In genomic region chr10:99740933-99741559, GRCh38 we compare ENCODE assay signal across 16 cellular contexts. TPM values are rescaled to one million over a fixed set of nuclear protein-coding genes. Genes with fewer than 3 reads are reported as not detected.
A peak's percentile ranks its signal among the peaks of the same experiment; 100 is the strongest.
DNase-seq lines count a peak whose midpoint lies in the region; ATAC-seq and TF ChIP-seq lines count a peak whose summit lies in the region.
"Had no signal": no experiment of that assay in that cellular context is flagged by ENCODE, and none has a peak within 500 bp of the region (broad histone marks: within the 10 kb centered on the region; RNA-seq: fewer than 3 reads in every experiment).

No MANE protein-coding gene starts in this region.

- peaks cover 6% of the 10 kb centered on the region for H3K9me3 ChIP-seq in IMR-90 (ENCODE audit: control insufficient read depth, insufficient read depth, low read length)
- no peaks in the 10 kb centered on the region for H3K9me3 ChIP-seq in osteoblast (ENCODE audit: low read depth, low read length)
- peaks cover 13% of the 10 kb centered on the region for H3K9me3 ChIP-seq in mucosa of descending colon

- H2AFZ ChIP-seq in ACC112 (ENCODE audit: low read length, unreplicated experiment) (no peak overlapping the region), IMR-90 (replicated peaks; ENCODE audit: low read length, poor library complexity) (no peak overlapping the region), osteoblast (ENCODE audit: low read length) (no peak overlapping the region)

- H4K91ac ChIP-seq in IMR-90 (ENCODE audit: insufficient read depth, low read depth, low read length), result no peak overlapping the region

- no peak overlapping the region for H3K23ac ChIP-seq in IMR-90 (ENCODE audit: low read depth, low read length)

- H3K27ac ChIP-seq in ACC112 (ENCODE audit: low read depth, low read length) (peak overlapping the region; percentile 60), IMR-90 (ENCODE audit: insufficient read depth, low read length) (no peak overlapping the region), osteoblast (ENCODE audit: low read depth, low read length) (peak overlapping the region; percentile 81)

- no peak overlapping the region for H3K9ac ChIP-seq in IMR-90 (ENCODE audit: low read depth, low read length)

- WGBS in IMR-90 (ENCODE audit: extremely low coverage in 2 of 2, insufficient read length in 1 of 2), 2 experiments, result no CpG with 5 or more reads among the region's 3 CpGs

- H3K4me3 ChIP-seq in ACC112 (ENCODE audit: low read depth, low read length), result no peak overlapping the region
- no peak overlapping the region for H3K4me3 ChIP-seq in IMR-90 (ENCODE audit: insufficient read depth, low read depth, low read length)
- no peak overlapping the region for H3K4me3 ChIP-seq in epithelial cell of esophagus (ENCODE audit: low read length)
- no peak overlapping the region for H3K4me3 ChIP-seq in osteoblast (ENCODE audit: insufficient read depth, low read length)
- no peak overlapping the region for H3K4me3 ChIP-seq in mucosa of descending colon

- H3K9me1 ChIP-seq in IMR-90 (ENCODE audit: insufficient read depth, low read length), result 0 out of 2 replicates have a peak, but pooled peaks cover 5% of the 10 kb centered on the region

- no peaks in the 10 kb centered on the region for H3K27me3 ChIP-seq in ACC112 (ENCODE audit: insufficient read depth, low read length)
- no peaks in the 10 kb centered on the region for H3K27me3 ChIP-seq in IMR-90 (ENCODE audit: control insufficient read depth, insufficient read depth, low read length)
- H3K27me3 ChIP-seq in osteoblast (ENCODE audit: insufficient read depth, low read length), result no peaks in the 10 kb centered on the region

- no peak overlapping the region for H2AK5ac ChIP-seq in IMR-90 (ENCODE audit: low read depth, low read length)

- TF ChIP-seq RAD21 in IMR-90 (IDR thresholded peaks at IDR 0.05; ENCODE audit: low read length), result no peak

- intact Hi-C loops in IMR-90 (cut with micrococcal nuclease) (no loop called here), mucosa of descending colon (cut with DNase I, micrococcal nuclease) (no loop called here), cardiac septum (cut with DNase I) (no loop called here)

- CTCF ChIA-PET in IMR-90 (lab: Yijun Ruan, JAX), result interaction anchor here (0.7 to 1.1 kb wide), 2 partner anchors 12 to 104 kb away, joined by 3 to 5 read pairs; no protein-coding TSS in a partner anchor

- H3K56ac ChIP-seq in IMR-90 (ENCODE audit: extremely low read depth, insufficient read depth, low read length), result no peak overlapping the region

- dilution Hi-C loops in IMR-90 (cut with HindIII; ENCODE audit: low sequenced_read_pairs, unreplicated experiment), result no loop called here

- H3K4me2 ChIP-seq in IMR-90 (ENCODE audit: low read depth, low read length) (no peak overlapping the region), osteoblast (ENCODE audit: insufficient read depth, low read length) (no peak overlapping the region)

- no peak overlapping the region for H3K14ac ChIP-seq in IMR-90 (replicated peaks; ENCODE audit: low read depth, low read length)

- no peak for ATAC-seq in IMR-90 (ENCODE audit: low read depth)
- ATAC-seq in mucosa of descending colon, result no peak
- no peak for ATAC-seq in HG02884 (IDR thresholded peaks at IDR 0.05; ENCODE audit: unreplicated experiment)

- no TSS peak for BruUV-seq in IMR-90 (replicated peaks; lab: Mats Ljungman, UMichigan)

- H4K20me1 ChIP-seq in IMR-90 (ENCODE audit: insufficient read depth, low read length) (no peaks in the 10 kb centered on the region), osteoblast (ENCODE audit: insufficient read depth, low read length) (no peaks in the 10 kb centered on the region)

- H3K79me2 ChIP-seq in ACC112 (ENCODE audit: control insufficient read depth, insufficient read depth, low read length, unreplicated experiment), result peaks cover 12% of the 10 kb centered on the region
- no peaks in the 10 kb centered on the region for H3K79me2 ChIP-seq in osteoblast (ENCODE audit: insufficient read depth, low read length)

- H2BK5ac ChIP-seq in IMR-90 (ENCODE audit: low read depth, low read length, poor library complexity, severe bottlenecking), result peak overlapping the region; percentile 70

- H3K79me1 ChIP-seq in IMR-90 (ENCODE audit: low read depth in 1 of 2, low read length in 2 of 2), result peaks cover 8 to 21% of the 10 kb centered on the region in 2 experiments

- POLR2A ChIA-PET in IMR-90 (lab: Charles Lee; ENCODE audit: unreplicated experiment), result interaction anchor here (1.2 kb wide), 1 partner anchor 9 kb away, joined by 3 read pairs; the partner anchor contains the start of gene CUTC

- H2BK120ac ChIP-seq in IMR-90 (ENCODE audit: low read depth, low read length), result no peak overlapping the region

- H3K4me1 ChIP-seq in ACC112 (ENCODE audit: control insufficient read depth, insufficient read depth, low read length, unreplicated experiment) (peaks cover 28% of the 10 kb centered on the region), IMR-90 (ENCODE audit: control insufficient read depth, insufficient read depth, low read length) (peaks cover 8% of the 10 kb centered on the region), osteoblast (ENCODE audit: insufficient read depth, low read length) (peaks cover 28% of the 10 kb centered on the region), mucosa of descending colon (ENCODE audit: low read depth) (no peaks in the 10 kb centered on the region)

- TF ChIP-seq CTCF in IMR-90 (conservative IDR thresholded peaks at IDR 0.05; ENCODE audit: low read depth, low read length) (no peak), epithelial cell of esophagus (IDR thresholded peaks at IDR 0.05; ENCODE audit: insufficient read depth, low read depth, low read length, missing control alignments) (no peak), osteoblast (IDR thresholded peaks at IDR 0.05; ENCODE audit: extremely low read depth, low read depth, low read length) (no peak), mucosa of descending colon (IDR thresholded peaks at IDR 0.05) (no peak)

- DNase-seq in IMR-90 (no peak), epithelial cell of esophagus (ENCODE audit: low read depth) (peak; percentile 36), osteoblast (ENCODE audit: insufficient read length, low spot score, missing footprints) (no peak), mucosa of descending colon (no peak), UCSD-AML1 (lab: John Stamatoyannopoulos, UW; ENCODE audit: unreplicated experiment) (no peak), cardiac septum (ENCODE audit: low spot score) (no peak)
- DNase-seq: Calu3; CD4-positive, alpha-beta T cell; DMS79; H7; NCI-H1436; NCI-H2081; NCI-H524; SIG-M5 had no signal

- no peak overlapping the region for H2AK9ac ChIP-seq in IMR-90 (replicated peaks; ENCODE audit: low read depth, low read length, poor library complexity)

- no peak overlapping the region for H4K5ac ChIP-seq in IMR-90 (ENCODE audit: low read depth, low read length)

- no peak overlapping the region for H2BK20ac ChIP-seq in IMR-90 (ENCODE audit: low read depth, low read length)

- H3K36me3 ChIP-seq in ACC112 (ENCODE audit: insufficient read depth, low read length) (peaks cover 63% of the 10 kb centered on the region), IMR-90 (ENCODE audit: control insufficient read depth, insufficient read depth, low read length) (peaks cover 29% of the 10 kb centered on the region), osteoblast (ENCODE audit: insufficient read depth, low read length) (peaks cover 62% of the 10 kb centered on the region), mucosa of descending colon (ENCODE audit: low read depth) (peaks cover 28% of the 10 kb centered on the region)

- H4K8ac ChIP-seq in IMR-90 (ENCODE audit: low read depth in 2 of 2, low read length in 2 of 2), result no peak overlapping the region

- in situ Hi-C loops in IMR-90 (cut with MboI; ENCODE audit: low sequenced_read_pairs), result loop anchor here (5.0 kb wide), 1 partner anchor 91 kb away; no protein-coding TSS in a partner anchor

- no peak overlapping the region for H3K18ac ChIP-seq in IMR-90 (ENCODE audit: low read depth, low read length)

- TF ChIP-seq POLR2A in IMR-90 (IDR thresholded peaks at IDR 0.05; ENCODE audit: low read depth, low read length), result no peak

- no peak overlapping the region for H3K4ac ChIP-seq in IMR-90 (ENCODE audit: low read depth, low read length)

- H2BK15ac ChIP-seq in IMR-90 (ENCODE audit: low read depth, low read length), result no peak overlapping the region

TF ChIP-seq in IMR-90, 13 proteins besides CTCF, POLR2A, EP300 and RAD21:
- TF ChIP-seq MAFK (IDR thresholded peaks at IDR 0.05; ENCODE audit: low read depth, low read length) (peak; percentile 93), SMC3 (IDR thresholded peaks at IDR 0.05; ENCODE audit: low read depth, low read length) (no peak)

RNA-seq across cellular contexts. Expression of gene CUTC, which starts 9.0 kb away (rescaled TPM):
- total RNA-seq in IMR-90 (2012; rRNA removed) (7.0 and 17.2 TPM in 2 replicates), osteoblast (11.8 and 13.8 TPM in 2 replicates), mucosa of descending colon (10 to 100 TPM; 10.7 to 22.1 (median 11.4) TPM), cardiac septum (33.2 TPM)
- polyA plus RNA-seq in IMR-90 (2012; rRNA removed), result 9.1 and 10.2 TPM in 2 replicates
- polyA plus RNA-seq in IMR-90 (2012; cell fraction: cytosol; rRNA removed), result 2.7 and 5.5 TPM in 2 replicates
- 1.3 and 11.4 TPM in 2 replicates for polyA plus RNA-seq in IMR-90 (2012; cell fraction: nucleus; rRNA removed; ENCODE audit: low replicate concordance)

RNA-seq across cellular contexts. Expression of gene COX15, which starts 9.1 kb away (rescaled TPM):
- total RNA-seq in IMR-90 (2012; rRNA removed), result 40.1 and 41.1 TPM in 2 replicates
- 17.3 and 18.9 TPM in 2 replicates for polyA plus RNA-seq in IMR-90 (2012; rRNA removed)
- polyA plus RNA-seq in IMR-90 (2012; cell fraction: cytosol; rRNA removed), result 7.5 and 11.5 TPM in 2 replicates
- polyA plus RNA-seq in IMR-90 (2012; cell fraction: nucleus; rRNA removed; ENCODE audit: low replicate concordance), result 9.7 and 24.9 TPM in 2 replicates
- total RNA-seq in osteoblast, result 34.5 and 36.9 TPM in 2 replicates
- total RNA-seq in mucosa of descending colon, result 10 to 100 TPM; 34.0 to 51.3 (median 46.1) TPM
- total RNA-seq in cardiac septum, result 35.6 TPM

RNA-seq across cellular contexts. Expression of gene ABCC2, which starts 41.4 kb away (rescaled TPM):
- total RNA-seq in IMR-90 (2012; rRNA removed) (0.28 and 0.36 TPM in 2 replicates), osteoblast (1.5 and 1.8 TPM in 2 replicates), mucosa of descending colon (1 to 10 TPM in 2 of 3 donors, under 1 TPM in 1; 0.69 to 1.6 (median 1.6) TPM), cardiac septum (0.30 TPM)
- 0.21 and 0.22 TPM in 2 replicates for polyA plus RNA-seq in IMR-90 (2012; rRNA removed)
- 0.05 TPM in 2 replicates for polyA plus RNA-seq in IMR-90 (2012; cell fraction: cytosol; rRNA removed)
- polyA plus RNA-seq in IMR-90 (2012; cell fraction: nucleus; rRNA removed; ENCODE audit: low replicate concordance), result 0.40 and 0.83 TPM in 2 replicates
